ENCODE assay signal across 1 cellular context in the genomic region with DNA sequence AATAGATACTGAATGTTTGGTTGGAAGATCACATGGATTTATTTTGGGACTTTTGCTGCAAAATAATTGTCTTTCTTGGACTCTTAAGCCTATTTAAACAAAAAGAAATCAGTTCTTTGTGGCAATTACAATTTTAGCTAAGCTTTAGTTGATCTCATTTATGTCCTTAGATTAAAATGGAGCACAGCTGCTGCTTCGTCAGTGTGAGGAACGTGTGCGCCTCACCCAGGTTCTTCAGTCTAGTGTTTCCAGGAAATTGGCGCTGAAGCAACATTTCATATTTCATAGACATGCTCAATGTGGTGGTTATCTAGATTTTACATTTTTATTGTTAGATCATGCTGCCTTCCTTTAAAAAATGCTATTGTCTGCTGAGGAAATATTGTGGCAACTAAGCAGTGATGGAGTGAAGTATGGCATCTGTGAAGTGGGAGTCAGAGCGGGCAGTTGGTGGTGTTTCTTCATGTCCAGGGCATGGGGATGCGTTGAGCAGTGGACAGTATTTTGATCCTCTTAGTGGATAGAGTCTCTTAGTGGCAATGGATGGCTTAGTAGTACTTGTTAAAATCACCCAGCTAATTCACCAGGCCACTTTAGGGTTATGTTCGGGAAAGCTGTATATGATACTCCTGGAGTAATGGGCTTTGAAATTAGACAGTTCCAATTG.
TF ChIP-seq lines count a peak whose summit lies in the region.

No MANE protein-coding gene starts in this region.

TF ChIP-seq in WTC11, 78 proteins besides CTCF, POLR2A, EP300 and RAD21 (continued from another document):
- TF ChIP-seq, protein P1, sequence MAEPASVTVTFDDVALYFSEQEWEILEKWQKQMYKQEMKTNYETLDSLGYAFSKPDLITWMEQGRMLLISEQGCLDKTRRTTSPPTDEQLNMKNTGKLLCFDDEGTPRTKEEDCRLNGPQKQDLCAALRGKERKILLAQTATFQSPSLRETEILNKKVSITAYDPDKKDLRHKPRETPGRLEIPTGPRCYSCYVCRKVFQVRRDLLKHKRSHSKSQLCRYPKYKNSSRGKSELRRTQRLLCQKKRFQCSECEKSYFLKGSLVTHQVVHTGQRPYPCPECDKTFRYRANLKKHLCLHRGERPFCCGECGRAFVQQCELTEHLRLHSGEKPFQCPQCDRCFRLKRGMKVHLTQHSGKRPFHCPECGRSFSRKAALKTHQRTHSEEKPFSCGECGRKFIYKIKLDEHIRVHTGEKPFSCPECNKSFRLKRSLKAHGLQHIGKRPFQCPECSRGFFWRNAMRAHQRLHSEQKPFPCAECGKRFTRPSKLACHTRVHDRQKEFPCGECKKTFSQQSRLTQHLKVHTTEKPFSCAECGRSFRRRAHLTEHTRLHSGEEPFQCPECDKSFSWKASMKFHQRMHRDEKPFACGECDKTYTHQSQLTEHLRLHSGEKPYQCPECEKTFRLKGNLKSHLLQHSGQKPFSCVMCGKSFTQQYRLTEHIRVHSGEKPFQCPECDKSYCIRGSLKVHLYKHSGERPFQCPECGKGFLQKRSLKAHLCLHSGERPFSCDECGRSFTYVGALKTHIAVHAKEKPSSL (CRISPR knock-in tag; conservative IDR thresholded peaks at IDR 0.05) = no peak
